In the genomic region with DNA sequence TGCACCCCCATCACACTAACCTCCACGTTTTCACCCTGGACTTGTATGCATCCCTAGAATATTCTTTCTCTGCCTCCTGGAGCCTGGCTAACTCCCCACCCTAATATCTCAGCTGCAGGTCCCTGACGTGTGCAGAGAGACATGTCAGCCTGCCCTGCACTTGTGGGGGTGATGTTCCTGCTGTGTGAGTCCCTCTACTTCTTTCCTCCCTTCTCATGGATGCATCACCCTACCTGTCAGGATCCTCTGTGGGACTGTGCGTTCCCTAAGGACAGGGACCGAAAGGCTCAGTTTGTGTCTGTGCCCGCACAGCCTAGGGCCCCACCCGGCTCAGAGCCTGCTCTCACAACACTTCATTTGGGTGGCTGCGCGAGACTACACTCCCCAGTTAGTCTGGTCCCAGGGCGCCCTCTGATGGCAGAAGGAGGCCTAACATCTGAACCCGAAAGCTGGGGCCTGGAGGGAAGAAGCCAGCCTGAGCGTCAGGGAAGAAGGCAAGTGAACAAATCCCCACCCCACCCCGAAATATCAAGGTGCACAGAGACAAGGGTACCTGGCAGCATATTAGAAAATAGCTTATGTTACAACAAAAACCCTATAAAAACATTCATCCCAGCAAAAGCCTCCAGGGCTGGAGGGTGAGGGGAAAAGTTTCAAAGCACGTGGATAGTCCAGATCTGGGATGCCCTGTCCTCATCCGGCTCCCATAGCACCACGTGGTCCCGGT, we compare ENCODE assay signal across 8 cellular contexts. TPM values are rescaled to one million over a fixed set of nuclear protein-coding genes. Genes with fewer than 3 reads are reported as not detected.
DNase-seq lines count a peak whose midpoint lies in the region; ATAC-seq and TF ChIP-seq lines count a peak whose summit lies in the region.

No MANE protein-coding gene starts in this region.

- H3K9me2 ChIP-seq in PC-9 (ENCODE audit: insufficient read depth): no peaks in the 10 kb centered on the region

- no peaks in the 10 kb centered on the region for H4K20me1 ChIP-seq in PC-9 (ENCODE audit: insufficient read depth)

- H3K27me3 Mint-ChIP-seq in naive thymus-derived CD4-positive, alpha-beta T cell: no peaks in the 10 kb centered on the region

- ATAC-seq in naive thymus-derived CD4-positive, alpha-beta T cell: peak; percentile 93

- H3F3A ChIP-seq in PC-9 (ENCODE audit: insufficient read depth, low read depth): no peaks in the 10 kb centered on the region

- intact Hi-C loops in PC-9 (cut with micrococcal nuclease; ENCODE audit: unreplicated experiment): loop anchor here (1.0 to 5.0 kb wide), 5 partner anchors 42 to 284 kb away; no protein-coding TSS in a partner anchor
- intact Hi-C loops in naive thymus-derived CD4-positive, alpha-beta T cell (cut with micrococcal nuclease): loop anchor here (1.0 to 2.0 kb wide), 11 partner anchors 14 to 153 kb away; partner anchors contain the start of genes ZNF593 (in 2 of the 2), C1orf232 (in 1 of the 2) and CEP85 (in 1 of the 2)

- peaks cover 18 to 53% (median 32%) of the 10 kb centered on the region in 5 donors for H3K36me3 Mint-ChIP-seq in naive thymus-derived CD4-positive, alpha-beta T cell

- H3K4me1 Mint-ChIP-seq in naive thymus-derived CD4-positive, alpha-beta T cell: peaks cover 40 to 70% (median 48%) of the 10 kb centered on the region in 7 donors

- H3K79me2 ChIP-seq in PC-9 (ENCODE audit: low read depth): no peaks in the 10 kb centered on the region

- no peaks in the 10 kb centered on the region for H3K9me3 ChIP-seq in PC-9 (ENCODE audit: insufficient read depth, low read depth)
- no peaks in the 10 kb centered on the region for H3K9me3 ChIP-seq in naive thymus-derived CD4-positive, alpha-beta T cell (ENCODE audit: control insufficient read depth in 2 of 3, low read length in 3 of 3)

- CTCF ChIA-PET in PC-9 (lab: Charles Lee): interaction anchor here (0.6 to 1.6 kb wide), 6 partner anchors 10 to 152 kb away, joined by 3 to 7 read pairs (median 3); partner anchors contain the start of genes C1orf232 and ZNF593
- CTCF ChIA-PET in naive thymus-derived CD4-positive, alpha-beta T cell (lab: Charles Lee): interaction anchor here (0.6 to 19.8 kb wide), 15 partner anchors 10 to 151 kb away, joined by 3 to 541 read pairs (median 4); partner anchors contain the start of genes CEP85, SH3BGRL3 and UBXN11

- H3K36me3 ChIP-seq in PC-9 (ENCODE audit: low read depth): no peaks in the 10 kb centered on the region
- H3K36me3 ChIP-seq in naive thymus-derived CD4-positive, alpha-beta T cell (ENCODE audit: control insufficient read depth in 2 of 3, insufficient read depth in 3 of 3, low read length in 3 of 3): peaks cover 0 to 51% (median 20%) of the 10 kb centered on the region in 3 experiments

- peaks cover 0 to 2% (median 0%) of the 10 kb centered on the region in 11 donors for H3K9me3 Mint-ChIP-seq in naive thymus-derived CD4-positive, alpha-beta T cell

- TF ChIP-seq CTCF in PC-9 (conservative IDR thresholded peaks at IDR 0.05): peak; percentile 80
- TF ChIP-seq CTCF in epithelial cell of proximal tubule (conservative IDR thresholded peaks at IDR 0.05; ENCODE audit: low read depth, low read length): peak; percentile 85

- H3K4me3 ChIP-seq in PC-9: no peak overlapping the region
- H3K4me3 ChIP-seq in epithelial cell of proximal tubule (ENCODE audit: low read depth, low read length): no peak overlapping the region
- peak overlapping the region; percentile 98 for H3K4me3 ChIP-seq in naive thymus-derived CD4-positive, alpha-beta T cell (ENCODE audit: low read length)

- peak overlapping the region; percentile 87 to 99 (median 96) for H3K27ac Mint-ChIP-seq in naive thymus-derived CD4-positive, alpha-beta T cell

- no peaks in the 10 kb centered on the region for H3K4me1 ChIP-seq in PC-9 (replicated peaks; ENCODE audit: insufficient read depth)
- peaks cover 42 to 45% of the 10 kb centered on the region in 2 donors for H3K4me1 ChIP-seq in naive thymus-derived CD4-positive, alpha-beta T cell (ENCODE audit: control insufficient read depth in 2 of 2, insufficient read depth in 2 of 2, low read length in 2 of 2)

- H3K4me2 ChIP-seq in PC-9: no peak overlapping the region

- H3K27me3 ChIP-seq in PC-9 (ENCODE audit: insufficient read depth, low read depth): no peaks in the 10 kb centered on the region
- H3K27me3 ChIP-seq in naive thymus-derived CD4-positive, alpha-beta T cell (ENCODE audit: control insufficient read depth in 2 of 2, insufficient read depth in 2 of 2, low read length in 2 of 2): no peaks in the 10 kb centered on the region

- BruUV-seq in PC-9 (replicated peaks; lab: Mats Ljungman, UMichigan): no TSS peak

- no peak overlapping the region for H3K27ac ChIP-seq in PC-9
- H3K27ac ChIP-seq in naive thymus-derived CD4-positive, alpha-beta T cell (ENCODE audit: low read depth, low read length): peak overlapping the region; percentile 77

- H3K4me3 Mint-ChIP-seq in naive thymus-derived CD4-positive, alpha-beta T cell: peak overlapping the region; percentile 79 to 99 (median 94)

- H2AFZ ChIP-seq in PC-9: no peak overlapping the region

- DNase-seq in NCI-H2081 (lab: John Stamatoyannopoulos, UW): peak; percentile 51 to 59
- DNase-seq in NCI-H2081 treated with DMSO at 0.1 percent for 48 hours (lab: John Stamatoyannopoulos, UW): no peak
- peak; percentile 81 for DNase-seq in HuH-7 (ENCODE audit: low spot score)
- DNase-seq in PC-9: peak; percentile 42 to 86
- DNase-seq in activated T-cell treated with anti-CD3 and anti-CD28 coated beads for 24 hours (ENCODE audit: low read depth): peak; percentile 95
- no peak for DNase-seq in epithelial cell of proximal tubule (ENCODE audit: low read depth)
- DNase-seq in naive thymus-derived CD4-positive, alpha-beta T cell: peak; percentile 85 to 98 (median 92)
- peak; percentile 97 for DNase-seq in stimulated activated CD8-positive, alpha-beta memory T cell treated with anti-CD3 and anti-CD28 coated beads, Interleukin-7, amount 100 ng/mL, for 24 hours (ENCODE audit: low read depth)

- POLR2A ChIA-PET in PC-9 (lab: Charles Lee; ENCODE audit: unreplicated experiment): interaction anchor here (1.0 kb wide), 1 partner anchor 111 kb away, joined by 4 read pairs; the partner anchor contains the start of gene DHDDS
- POLR2A ChIA-PET in naive thymus-derived CD4-positive, alpha-beta T cell (lab: Charles Lee): interaction anchor here (0.8 to 35.3 kb wide), 19 partner anchors 13 to 151 kb away, joined by 3 to 1967 read pairs (median 5); partner anchors contain the start of genes CEP85, SH3BGRL3, UBXN11 and ZNF593

RNA-seq across cellular contexts. Expression of gene CD52, which starts 3.7 kb away (rescaled TPM):
- total RNA-seq in PC-9 (2021): 1.2 TPM in 1 of 2 replicates, not detected in the other
- total RNA-seq in epithelial cell of proximal tubule: not detected in 2 replicates
- 1,000 to 10,000 TPM in 3 of 5 experiments, 100 to 1,000 TPM in 2; 719 to 1,390 (median 1,130) TPM for total RNA-seq in naive thymus-derived CD4-positive, alpha-beta T cell
- polyA plus RNA-seq in naive thymus-derived CD4-positive, alpha-beta T cell: 1,000 to 10,000 TPM; 7,628 to 8,133 TPM

RNA-seq across cellular contexts. Expression of gene UBXN11, which starts 15.0 kb away (rescaled TPM):
- 57.2 and 59.9 TPM in 2 replicates for total RNA-seq in PC-9 (2021)
- total RNA-seq in epithelial cell of proximal tubule: 3.8 and 4.8 TPM in 2 replicates
- total RNA-seq in naive thymus-derived CD4-positive, alpha-beta T cell: 100 to 1,000 TPM in 3 of 5 experiments, 10 to 100 TPM in 2; 35.7 to 131 (median 124) TPM
- 10 to 100 TPM; 10.5 to 13.6 TPM for polyA plus RNA-seq in naive thymus-derived CD4-positive, alpha-beta T cell

RNA-seq across cellular contexts. Expression of gene CRYBG2, which starts 32.5 kb away (rescaled TPM):
- total RNA-seq in PC-9 (2021) (21.7 and 24.6 TPM in 2 replicates), epithelial cell of proximal tubule (2.8 and 9.3 TPM in 2 replicates)
- 1 to 10 TPM in 3 of 5 experiments, under 1 TPM in 1, not detected in 1; 0.59 to 1.5 (median 1.2) TPM for total RNA-seq in naive thymus-derived CD4-positive, alpha-beta T cell
- 1 to 10 TPM in 1 of 2 donors, not detected in 1; 1.1 TPM for polyA plus RNA-seq in naive thymus-derived CD4-positive, alpha-beta T cell

RNA-seq across cellular contexts. Expression of gene SH3BGRL3, which starts 41.6 kb away (rescaled TPM):
- 168 and 206 TPM in 2 replicates for total RNA-seq in PC-9 (2021)
- total RNA-seq in epithelial cell of proximal tubule: 119 and 184 TPM in 2 replicates
- 100 to 1,000 TPM; 156 to 636 (median 224) TPM for total RNA-seq in naive thymus-derived CD4-positive, alpha-beta T cell
- polyA plus RNA-seq in naive thymus-derived CD4-positive, alpha-beta T cell: 100 to 1,000 TPM; 569 to 630 TPM

RNA-seq across cellular contexts. Expression of gene ZNF683, which starts 51.1 kb away (rescaled TPM):
- total RNA-seq in PC-9 (2021): not detected in 2 replicates
- not detected in 2 replicates for total RNA-seq in epithelial cell of proximal tubule
- total RNA-seq in naive thymus-derived CD4-positive, alpha-beta T cell: 1 to 10 TPM in 1 of 5 experiments, under 1 TPM in 2, not detected in 2; 0.22 to 6.3 (median 0.51) TPM
- not detected for polyA plus RNA-seq in naive thymus-derived CD4-positive, alpha-beta T cell

Comparison
In these comparisons a context has a peak if more than half of its experiments do, and no peak if none do; other contexts are left out.
1. DNase-seq: peak in NCI-H2081 (2 of 2), HuH-7 (single experiment), PC-9 (2 of 2), activated T-cell treated with anti-CD3 and anti-CD28 coated beads for 24 hours (single experiment), naive thymus-derived CD4-positive, alpha-beta T cell (9 of 9) and stimulated activated CD8-positive, alpha-beta memory T cell treated with anti-CD3 and anti-CD28 coated beads, Interleukin-7, amount 100 ng/mL, for 24 hours (single experiment); none in NCI-H2081 treated with DMSO at 0.1 percent for 48 hours (single experiment) and epithelial cell of proximal tubule (single experiment).
2. RNA of gene CD52, which starts 3.7 kb away (total RNA-seq): 719 to 1,390 TPM in naive thymus-derived CD4-positive, alpha-beta T cell; 1.2 TPM in PC-9 and not detected in epithelial cell of proximal tubule; every median in the first group is over 100 times any median in the second.